18 cellular contexts compared by ENCODE assay signal in genomic region chr4:148118179-148118578, GRCh38.
DNase-seq lines count a peak whose midpoint lies in the region; ATAC-seq and TF ChIP-seq lines count a peak whose summit lies in the region.
"Had no signal": no experiment of that assay in that cellular context is flagged by ENCODE, and none has a peak within 500 bp of the region (broad histone marks: within the 10 kb centered on the region; RNA-seq: fewer than 3 reads in every experiment).

No MANE protein-coding gene starts in this region.

- no peaks in the 10 kb centered on the region for H3K27me3 ChIP-seq in CD8-positive, alpha-beta T cell (ENCODE audit: insufficient read depth, low read length)
- no peaks in the 10 kb centered on the region for H3K27me3 ChIP-seq in OCI-LY3 (ENCODE audit: low read depth, low read length)
- H3K27me3 ChIP-seq: BLaER1 treated with 17β-estradiol and CSF1 and Interleukin-3, amounts not matched to agents 10 nM and 100 nM had no signal

- no peak for DNase-seq in CD8-positive, alpha-beta T cell
- DNase-seq in myocyte (ENCODE audit: low read depth), result peak; percentile 73
- no peak for DNase-seq in cerebellar nuclear complex (lab: John Stamatoyannopoulos, UW)
- DNase-seq in DMS79 treated with DMSO at 0.1 percent for 48 hours (lab: John Stamatoyannopoulos, UW), result no peak
- DNase-seq: CD8-positive, alpha-beta memory T cell; COR-L47; DMS 273 treated with DMSO at 0.1 percent for 48 hours; DMS53; HFFc6 had no signal

- H2AFZ ChIP-seq in OCI-LY3 (ENCODE audit: low read depth, low read length), result no peak overlapping the region
- H2AFZ ChIP-seq: GM23338 had no signal

- H3K4me3 ChIP-seq in CD8-positive, alpha-beta T cell (ENCODE audit: low read depth, low read length), result no peak overlapping the region
- H3K4me3 ChIP-seq in OCI-LY3 (ENCODE audit: low read length), result peak overlapping the region; percentile 6; the same call in 1 of the 2 replicates
- H3K4me3 ChIP-seq: BLaER1 treated with 17β-estradiol and CSF1 and Interleukin-3, amounts not matched to agents 10 nM and 100 nM; GM23338 had no signal

- H3K4me3 Mint-ChIP-seq in CD8-positive, alpha-beta T cell, result no peak overlapping the region
- H3K4me3 Mint-ChIP-seq in nephron, result peak overlapping the region in 1 of 3 experiments; percentile 21
- H3K4me3 Mint-ChIP-seq: B cell; CD8-positive, alpha-beta memory T cell; GM23338; HFFc6 had no signal

- H3K36me3 Mint-ChIP-seq in CD8-positive, alpha-beta T cell, result peaks cover 72% of the 10 kb centered on the region
- H3K36me3 Mint-ChIP-seq in nephron (ENCODE audit: low read depth), result peaks cover 7% of the 10 kb centered on the region

- H3K4me2 ChIP-seq in OCI-LY3 (ENCODE audit: low read length), result peak overlapping the region; percentile 55
- H3K4me2 ChIP-seq: BLaER1 treated with 17β-estradiol and CSF1 and Interleukin-3, amounts not matched to agents 10 nM and 100 nM; GM23338 had no signal

- intact Hi-C loops in CD8-positive, alpha-beta T cell (cut with DNase I, micrococcal nuclease), result no loop called here

- no peak overlapping the region for H3K27ac ChIP-seq in CD8-positive, alpha-beta T cell (ENCODE audit: low read depth, low read length)
- peak overlapping the region; percentile 13; the same call in 1 of the 2 replicates for H3K27ac ChIP-seq in OCI-LY3 (ENCODE audit: low read length)
- H3K27ac ChIP-seq: BLaER1 treated with 17β-estradiol and CSF1 and Interleukin-3, amounts not matched to agents 10 nM and 100 nM had no signal

- H4K20me1 ChIP-seq in OCI-LY3 (ENCODE audit: insufficient read depth, low read length), result no peaks in the 10 kb centered on the region
- H4K20me1 ChIP-seq: BLaER1 treated with 17β-estradiol and CSF1 and Interleukin-3, amounts not matched to agents 10 nM and 100 nM had no signal

- peak overlapping the region; percentile 81 for H3K27ac Mint-ChIP-seq in CD8-positive, alpha-beta T cell
- peak overlapping the region; percentile 10 to 81 (median 16) for H3K27ac Mint-ChIP-seq in nephron
- H3K27ac Mint-ChIP-seq: B cell, HFFc6, IgD-negative memory B cell had no signal

- no peaks in the 10 kb centered on the region for H3K27me3 Mint-ChIP-seq in CD8-positive, alpha-beta T cell (ENCODE audit: low read depth)
- no peaks in the 10 kb centered on the region for H3K27me3 Mint-ChIP-seq in nephron (ENCODE audit: low read depth)
- H3K27me3 Mint-ChIP-seq: B cell; CD8-positive, alpha-beta memory T cell; IgD-negative memory B cell had no signal

- H3K9ac ChIP-seq in OCI-LY3 (ENCODE audit: low read length), result peak overlapping the region; percentile 6; the same call in 1 of the 2 replicates
- H3K9ac ChIP-seq: BLaER1 treated with 17β-estradiol and CSF1 and Interleukin-3, amounts not matched to agents 10 nM and 100 nM had no signal

- CTCF ChIA-PET in CD8-positive, alpha-beta T cell (lab: Charles Lee), result no interaction called here

- peaks cover 10% of the 10 kb centered on the region for H3K4me1 ChIP-seq in CD8-positive, alpha-beta T cell (ENCODE audit: insufficient read depth, low read length)
- peaks cover 43% of the 10 kb centered on the region for H3K4me1 ChIP-seq in OCI-LY3 (ENCODE audit: low read length)

- ATAC-seq in CD8-positive, alpha-beta T cell, result no peak
- no peak for ATAC-seq in HG02798 (IDR thresholded peaks at IDR 0.05; ENCODE audit: poor library complexity, unreplicated experiment)
- ATAC-seq: GM23338, HCT116, HepG2 had no signal

- peaks cover 2% of the 10 kb centered on the region for H3K9me3 Mint-ChIP-seq in CD8-positive, alpha-beta T cell
- H3K9me3 Mint-ChIP-seq in nephron, result peaks cover 13% of the 10 kb centered on the region

- TF ChIP-seq CTCF in CD8-positive, alpha-beta T cell (IDR thresholded peaks at IDR 0.05), result no peak
- TF ChIP-seq CTCF in OCI-LY3 (IDR thresholded peaks at IDR 0.05; ENCODE audit: low read depth, low read length) (no peak), nephron (IDR thresholded peaks at IDR 0.05; ENCODE audit: unreplicated experiment in 3 of 3) (no peak)

- H3K79me2 ChIP-seq in OCI-LY3 (ENCODE audit: low read length), result no peaks in the 10 kb centered on the region

- POLR2A ChIA-PET in CD8-positive, alpha-beta T cell (lab: Charles Lee), result no interaction called here

- H3K36me3 ChIP-seq in CD8-positive, alpha-beta T cell (ENCODE audit: insufficient read depth, low read length), result peaks cover 5% of the 10 kb centered on the region
- no peaks in the 10 kb centered on the region for H3K36me3 ChIP-seq in OCI-LY3 (replicated peaks; ENCODE audit: low read depth, low read length)
- H3K36me3 ChIP-seq: BLaER1 treated with 17β-estradiol and CSF1 and Interleukin-3, amounts not matched to agents 10 nM and 100 nM had no signal

- H3K9me3 ChIP-seq in CD8-positive, alpha-beta T cell (ENCODE audit: low read length), result no peaks in the 10 kb centered on the region
- 0 out of 2 replicates have a peak, but pooled peaks cover 2% of the 10 kb centered on the region for H3K9me3 ChIP-seq in OCI-LY3 (ENCODE audit: insufficient read depth, low read length)

- peaks cover 51% of the 10 kb centered on the region for H3K4me1 Mint-ChIP-seq in CD8-positive, alpha-beta T cell (ENCODE audit: low read depth)
- H3K4me1 Mint-ChIP-seq in nephron, result peaks cover 57% of the 10 kb centered on the region
- H3K4me1 Mint-ChIP-seq: B cell had no signal
